1 cellular context compared by ENCODE assay signal in the genomic region with DNA sequence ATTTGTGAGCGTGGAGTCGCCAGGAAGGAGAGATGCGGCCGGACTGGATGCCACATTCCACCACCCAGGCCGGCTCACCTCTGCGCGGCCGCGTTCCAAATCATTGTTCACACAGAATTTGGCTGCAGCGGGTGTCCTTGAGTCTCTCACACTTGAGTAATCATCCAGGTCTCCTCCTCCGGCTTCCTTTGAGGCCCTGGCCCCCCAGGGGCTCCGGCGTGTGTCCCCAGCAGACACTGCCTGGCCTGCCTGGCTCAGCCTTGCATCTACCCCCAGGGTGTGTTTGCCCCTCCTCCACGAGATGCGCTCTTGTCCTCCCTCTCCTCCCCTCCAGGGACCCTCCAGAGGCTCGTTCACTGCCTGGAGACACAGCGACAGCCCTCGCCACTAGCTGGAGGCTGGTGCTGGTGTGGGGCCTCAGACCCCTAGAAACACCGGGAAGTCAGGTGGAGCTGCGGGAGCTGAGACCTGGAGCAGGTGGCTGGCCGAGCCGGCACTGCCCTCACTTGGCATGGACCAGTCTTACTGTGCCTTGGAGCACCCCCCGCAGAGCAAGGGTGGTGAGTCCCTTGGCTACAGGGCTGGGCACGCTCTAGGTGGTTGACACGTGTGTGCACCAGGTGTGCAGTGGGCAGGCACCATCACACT.
TF ChIP-seq lines count a peak whose summit lies in the region.

No MANE protein-coding gene starts in this region.

TF ChIP-seq in HepG2, 621 proteins besides CTCF, POLR2A, EP300 and RAD21 (continued from another document):
- TF ChIP-seq, protein P1, sequence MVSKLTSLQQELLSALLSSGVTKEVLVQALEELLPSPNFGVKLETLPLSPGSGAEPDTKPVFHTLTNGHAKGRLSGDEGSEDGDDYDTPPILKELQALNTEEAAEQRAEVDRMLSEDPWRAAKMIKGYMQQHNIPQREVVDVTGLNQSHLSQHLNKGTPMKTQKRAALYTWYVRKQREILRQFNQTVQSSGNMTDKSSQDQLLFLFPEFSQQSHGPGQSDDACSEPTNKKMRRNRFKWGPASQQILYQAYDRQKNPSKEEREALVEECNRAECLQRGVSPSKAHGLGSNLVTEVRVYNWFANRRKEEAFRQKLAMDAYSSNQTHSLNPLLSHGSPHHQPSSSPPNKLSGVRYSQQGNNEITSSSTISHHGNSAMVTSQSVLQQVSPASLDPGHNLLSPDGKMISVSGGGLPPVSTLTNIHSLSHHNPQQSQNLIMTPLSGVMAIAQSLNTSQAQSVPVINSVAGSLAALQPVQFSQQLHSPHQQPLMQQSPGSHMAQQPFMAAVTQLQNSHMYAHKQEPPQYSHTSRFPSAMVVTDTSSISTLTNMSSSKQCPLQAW (CRISPR knock-in tag; IDR thresholded peaks at IDR 0.05) = no peak
- TF ChIP-seq ELF4 (CRISPR knock-in tag; IDR thresholded peaks at IDR 0.05; ENCODE audit: borderline replicate concordance) (no peak), ZFP41 (CRISPR knock-in tag; IDR thresholded peaks at IDR 0.05; ENCODE audit: borderline replicate concordance) (no peak), FOXK2 (IDR thresholded peaks at IDR 0.05) (no peak), ZNF766 (CRISPR knock-in tag; IDR thresholded peaks at IDR 0.05; ENCODE audit: borderline replicate concordance) (no peak), KAT7 (CRISPR knock-in tag; IDR thresholded peaks at IDR 0.05; ENCODE audit: borderline replicate concordance) (no peak), ESRRA (CRISPR knock-in tag; IDR thresholded peaks at IDR 0.05; ENCODE audit: low read depth) (no peak), ZNF441 (CRISPR knock-in tag; IDR thresholded peaks at IDR 0.05; ENCODE audit: borderline replicate concordance) (no peak)
- TF ChIP-seq, protein P2, sequence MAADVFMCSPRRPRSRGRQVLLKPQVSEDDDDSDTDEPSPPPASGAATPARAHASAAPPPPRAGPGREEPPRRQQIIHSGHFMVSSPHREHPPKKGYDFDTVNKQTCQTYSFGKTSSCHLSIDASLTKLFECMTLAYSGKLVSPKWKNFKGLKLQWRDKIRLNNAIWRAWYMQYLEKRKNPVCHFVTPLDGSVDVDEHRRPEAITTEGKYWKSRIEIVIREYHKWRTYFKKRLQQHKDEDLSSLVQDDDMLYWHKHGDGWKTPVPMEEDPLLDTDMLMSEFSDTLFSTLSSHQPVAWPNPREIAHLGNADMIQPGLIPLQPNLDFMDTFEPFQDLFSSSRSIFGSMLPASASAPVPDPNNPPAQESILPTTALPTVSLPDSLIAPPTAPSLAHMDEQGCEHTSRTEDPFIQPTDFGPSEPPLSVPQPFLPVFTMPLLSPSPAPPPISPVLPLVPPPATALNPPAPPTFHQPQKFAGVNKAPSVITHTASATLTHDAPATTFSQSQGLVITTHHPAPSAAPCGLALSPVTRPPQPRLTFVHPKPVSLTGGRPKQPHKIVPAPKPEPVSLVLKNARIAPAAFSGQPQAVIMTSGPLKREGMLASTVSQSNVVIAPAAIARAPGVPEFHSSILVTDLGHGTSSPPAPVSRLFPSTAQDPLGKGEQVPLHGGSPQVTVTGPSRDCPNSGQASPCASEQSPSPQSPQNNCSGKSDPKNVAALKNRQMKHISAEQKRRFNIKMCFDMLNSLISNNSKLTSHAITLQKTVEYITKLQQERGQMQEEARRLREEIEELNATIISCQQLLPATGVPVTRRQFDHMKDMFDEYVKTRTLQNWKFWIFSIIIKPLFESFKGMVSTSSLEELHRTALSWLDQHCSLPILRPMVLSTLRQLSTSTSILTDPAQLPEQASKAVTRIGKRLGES (CRISPR knock-in tag; IDR thresholded peaks at IDR 0.05; ENCODE audit: borderline replicate concordance) = no peak
- TF ChIP-seq, protein P3, sequence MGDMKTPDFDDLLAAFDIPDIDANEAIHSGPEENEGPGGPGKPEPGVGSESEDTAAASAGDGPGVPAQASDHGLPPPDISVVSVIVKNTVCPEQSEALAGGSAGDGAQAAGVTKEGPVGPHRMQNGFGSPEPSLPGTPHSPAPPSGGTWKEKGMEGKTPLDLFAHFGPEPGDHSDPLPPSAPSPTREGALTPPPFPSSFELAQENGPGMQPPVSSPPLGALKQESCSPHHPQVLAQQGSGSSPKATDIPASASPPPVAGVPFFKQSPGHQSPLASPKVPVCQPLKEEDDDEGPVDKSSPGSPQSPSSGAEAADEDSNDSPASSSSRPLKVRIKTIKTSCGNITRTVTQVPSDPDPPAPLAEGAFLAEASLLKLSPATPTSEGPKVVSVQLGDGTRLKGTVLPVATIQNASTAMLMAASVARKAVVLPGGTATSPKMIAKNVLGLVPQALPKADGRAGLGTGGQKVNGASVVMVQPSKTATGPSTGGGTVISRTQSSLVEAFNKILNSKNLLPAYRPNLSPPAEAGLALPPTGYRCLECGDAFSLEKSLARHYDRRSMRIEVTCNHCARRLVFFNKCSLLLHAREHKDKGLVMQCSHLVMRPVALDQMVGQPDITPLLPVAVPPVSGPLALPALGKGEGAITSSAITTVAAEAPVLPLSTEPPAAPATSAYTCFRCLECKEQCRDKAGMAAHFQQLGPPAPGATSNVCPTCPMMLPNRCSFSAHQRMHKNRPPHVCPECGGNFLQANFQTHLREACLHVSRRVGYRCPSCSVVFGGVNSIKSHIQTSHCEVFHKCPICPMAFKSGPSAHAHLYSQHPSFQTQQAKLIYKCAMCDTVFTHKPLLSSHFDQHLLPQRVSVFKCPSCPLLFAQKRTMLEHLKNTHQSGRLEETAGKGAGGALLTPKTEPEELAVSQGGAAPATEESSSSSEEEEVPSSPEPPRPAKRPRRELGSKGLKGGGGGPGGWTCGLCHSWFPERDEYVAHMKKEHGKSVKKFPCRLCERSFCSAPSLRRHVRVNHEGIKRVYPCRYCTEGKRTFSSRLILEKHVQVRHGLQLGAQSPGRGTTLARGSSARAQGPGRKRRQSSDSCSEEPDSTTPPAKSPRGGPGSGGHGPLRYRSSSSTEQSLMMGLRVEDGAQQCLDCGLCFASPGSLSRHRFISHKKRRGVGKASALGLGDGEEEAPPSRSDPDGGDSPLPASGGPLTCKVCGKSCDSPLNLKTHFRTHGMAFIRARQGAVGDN (CRISPR knock-in tag; IDR thresholded peaks at IDR 0.05) = no peak
- TF ChIP-seq, protein P4, sequence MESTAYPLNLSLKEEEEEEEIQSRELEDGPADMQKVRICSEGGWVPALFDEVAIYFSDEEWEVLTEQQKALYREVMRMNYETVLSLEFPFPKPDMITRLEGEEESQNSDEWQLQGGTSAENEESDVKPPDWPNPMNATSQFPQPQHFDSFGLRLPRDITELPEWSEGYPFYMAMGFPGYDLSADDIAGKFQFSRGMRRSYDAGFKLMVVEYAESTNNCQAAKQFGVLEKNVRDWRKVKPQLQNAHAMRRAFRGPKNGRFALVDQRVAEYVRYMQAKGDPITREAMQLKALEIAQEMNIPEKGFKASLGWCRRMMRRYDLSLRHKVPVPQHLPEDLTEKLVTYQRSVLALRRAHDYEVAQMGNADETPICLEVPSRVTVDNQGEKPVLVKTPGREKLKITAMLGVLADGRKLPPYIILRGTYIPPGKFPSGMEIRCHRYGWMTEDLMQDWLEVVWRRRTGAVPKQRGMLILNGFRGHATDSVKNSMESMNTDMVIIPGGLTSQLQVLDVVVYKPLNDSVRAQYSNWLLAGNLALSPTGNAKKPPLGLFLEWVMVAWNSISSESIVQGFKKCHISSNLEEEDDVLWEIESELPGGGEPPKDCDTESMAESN (CRISPR knock-in tag; conservative IDR thresholded peaks at IDR 0.05) = no peak
- TF ChIP-seq, protein P5, sequence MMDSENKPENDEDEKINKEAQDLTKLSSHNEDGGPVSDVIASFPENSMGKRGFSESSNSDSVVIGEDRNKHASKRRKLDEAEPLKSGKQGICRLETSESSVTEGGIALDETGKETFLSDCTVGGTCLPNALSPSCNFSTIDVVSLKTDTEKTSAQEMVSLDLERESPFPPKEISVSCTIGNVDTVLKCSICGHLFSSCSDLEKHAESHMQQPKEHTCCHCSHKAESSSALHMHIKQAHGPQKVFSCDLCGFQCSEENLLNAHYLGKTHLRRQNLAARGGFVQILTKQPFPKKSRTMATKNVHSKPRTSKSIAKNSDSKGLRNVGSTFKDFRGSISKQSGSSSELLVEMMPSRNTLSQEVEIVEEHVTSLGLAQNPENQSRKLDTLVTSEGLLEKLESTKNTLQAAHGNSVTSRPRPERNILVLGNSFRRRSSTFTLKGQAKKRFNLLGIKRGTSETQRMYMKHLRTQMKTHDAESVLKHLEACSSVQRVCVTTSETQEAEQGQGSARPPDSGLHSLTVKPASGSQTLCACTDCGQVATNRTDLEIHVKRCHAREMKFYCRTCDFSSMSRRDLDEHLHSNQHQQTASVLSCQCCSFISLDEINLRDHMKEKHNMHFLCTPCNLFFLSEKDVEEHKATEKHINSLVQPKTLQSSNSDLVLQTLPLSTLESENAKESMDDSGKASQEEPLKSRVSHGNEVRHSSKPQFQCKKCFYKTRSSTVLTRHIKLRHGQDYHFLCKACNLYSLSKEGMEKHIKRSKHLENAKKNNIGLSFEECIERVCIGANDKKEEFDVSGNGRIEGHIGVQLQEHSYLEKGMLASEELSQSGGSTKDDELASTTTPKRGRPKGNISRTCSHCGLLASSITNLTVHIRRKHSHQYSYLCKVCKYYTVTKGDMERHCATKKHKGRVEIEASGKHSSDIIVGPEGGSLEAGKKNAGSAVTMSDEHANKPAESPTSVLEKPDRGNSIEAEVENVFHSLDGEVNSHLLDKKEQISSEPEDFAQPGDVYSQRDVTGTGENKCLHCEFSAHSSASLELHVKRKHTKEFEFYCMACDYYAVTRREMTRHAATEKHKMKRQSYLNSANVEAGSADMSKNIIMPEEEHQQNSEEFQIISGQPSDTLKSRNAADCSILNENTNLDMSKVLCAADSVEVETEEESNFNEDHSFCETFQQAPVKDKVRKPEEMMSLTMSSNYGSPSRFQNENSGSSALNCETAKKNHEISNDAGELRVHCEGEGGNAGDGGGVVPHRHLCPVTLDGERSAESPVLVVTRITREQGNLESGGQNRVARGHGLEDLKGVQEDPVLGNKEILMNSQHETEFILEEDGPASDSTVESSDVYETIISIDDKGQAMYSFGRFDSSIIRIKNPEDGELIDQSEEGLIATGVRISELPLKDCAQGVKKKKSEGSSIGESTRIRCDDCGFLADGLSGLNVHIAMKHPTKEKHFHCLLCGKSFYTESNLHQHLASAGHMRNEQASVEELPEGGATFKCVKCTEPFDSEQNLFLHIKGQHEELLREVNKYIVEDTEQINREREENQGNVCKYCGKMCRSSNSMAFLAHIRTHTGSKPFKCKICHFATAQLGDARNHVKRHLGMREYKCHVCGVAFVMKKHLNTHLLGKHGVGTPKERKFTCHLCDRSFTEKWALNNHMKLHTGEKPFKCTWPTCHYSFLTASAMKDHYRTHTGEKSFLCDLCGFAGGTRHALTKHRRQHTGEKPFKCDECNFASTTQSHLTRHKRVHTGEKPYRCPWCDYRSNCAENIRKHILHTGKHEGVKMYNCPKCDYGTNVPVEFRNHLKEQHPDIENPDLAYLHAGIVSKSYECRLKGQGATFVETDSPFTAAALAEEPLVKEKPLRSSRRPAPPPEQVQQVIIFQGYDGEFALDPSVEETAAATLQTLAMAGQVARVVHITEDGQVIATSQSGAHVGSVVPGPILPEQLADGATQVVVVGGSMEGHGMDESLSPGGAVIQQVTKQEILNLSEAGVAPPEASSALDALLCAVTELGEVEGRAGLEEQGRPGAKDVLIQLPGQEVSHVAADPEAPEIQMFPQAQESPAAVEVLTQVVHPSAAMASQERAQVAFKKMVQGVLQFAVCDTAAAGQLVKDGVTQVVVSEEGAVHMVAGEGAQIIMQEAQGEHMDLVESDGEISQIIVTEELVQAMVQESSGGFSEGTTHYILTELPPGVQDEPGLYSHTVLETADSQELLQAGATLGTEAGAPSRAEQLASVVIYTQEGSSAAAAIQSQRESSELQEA (CRISPR knock-in tag; IDR thresholded peaks at IDR 0.05; ENCODE audit: not compliant biosample characterization) = no peak
- TF ChIP-seq, protein P6, sequence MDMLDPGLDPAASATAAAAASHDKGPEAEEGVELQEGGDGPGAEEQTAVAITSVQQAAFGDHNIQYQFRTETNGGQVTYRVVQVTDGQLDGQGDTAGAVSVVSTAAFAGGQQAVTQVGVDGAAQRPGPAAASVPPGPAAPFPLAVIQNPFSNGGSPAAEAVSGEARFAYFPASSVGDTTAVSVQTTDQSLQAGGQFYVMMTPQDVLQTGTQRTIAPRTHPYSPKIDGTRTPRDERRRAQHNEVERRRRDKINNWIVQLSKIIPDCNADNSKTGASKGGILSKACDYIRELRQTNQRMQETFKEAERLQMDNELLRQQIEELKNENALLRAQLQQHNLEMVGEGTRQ (IDR thresholded peaks at IDR 0.05; ENCODE audit: low read depth, low read length) = no peak
- TF ChIP-seq, protein P6 (CRISPR knock-in tag; IDR thresholded peaks at IDR 0.05; ENCODE audit: borderline replicate concordance) = no peak
- TF ChIP-seq, protein P7, sequence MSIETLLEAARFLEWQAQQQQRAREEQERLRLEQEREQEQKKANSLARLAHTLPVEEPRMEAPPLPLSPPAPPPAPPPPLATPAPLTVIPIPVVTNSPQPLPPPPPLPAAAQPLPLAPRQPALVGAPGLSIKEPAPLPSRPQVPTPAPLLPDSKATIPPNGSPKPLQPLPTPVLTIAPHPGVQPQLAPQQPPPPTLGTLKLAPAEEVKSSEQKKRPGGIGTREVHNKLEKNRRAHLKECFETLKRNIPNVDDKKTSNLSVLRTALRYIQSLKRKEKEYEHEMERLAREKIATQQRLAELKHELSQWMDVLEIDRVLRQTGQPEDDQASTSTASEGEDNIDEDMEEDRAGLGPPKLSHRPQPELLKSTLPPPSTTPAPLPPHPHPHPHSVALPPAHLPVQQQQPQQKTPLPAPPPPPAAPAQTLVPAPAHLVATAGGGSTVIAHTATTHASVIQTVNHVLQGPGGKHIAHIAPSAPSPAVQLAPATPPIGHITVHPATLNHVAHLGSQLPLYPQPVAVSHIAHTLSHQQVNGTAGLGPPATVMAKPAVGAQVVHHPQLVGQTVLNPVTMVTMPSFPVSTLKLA (IDR thresholded peaks at IDR 0.05) = no peak
- TF ChIP-seq, protein P8, sequence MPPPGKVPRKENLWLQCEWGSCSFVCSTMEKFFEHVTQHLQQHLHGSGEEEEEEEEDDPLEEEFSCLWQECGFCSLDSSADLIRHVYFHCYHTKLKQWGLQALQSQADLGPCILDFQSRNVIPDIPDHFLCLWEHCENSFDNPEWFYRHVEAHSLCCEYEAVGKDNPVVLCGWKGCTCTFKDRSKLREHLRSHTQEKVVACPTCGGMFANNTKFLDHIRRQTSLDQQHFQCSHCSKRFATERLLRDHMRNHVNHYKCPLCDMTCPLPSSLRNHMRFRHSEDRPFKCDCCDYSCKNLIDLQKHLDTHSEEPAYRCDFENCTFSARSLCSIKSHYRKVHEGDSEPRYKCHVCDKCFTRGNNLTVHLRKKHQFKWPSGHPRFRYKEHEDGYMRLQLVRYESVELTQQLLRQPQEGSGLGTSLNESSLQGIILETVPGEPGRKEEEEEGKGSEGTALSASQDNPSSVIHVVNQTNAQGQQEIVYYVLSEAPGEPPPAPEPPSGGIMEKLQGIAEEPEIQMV (CRISPR knock-in tag; IDR thresholded peaks at IDR 0.05; ENCODE audit: low read depth) = no peak
TF ChIP-seq in HepG2: peak in this region for 0.
